In the genomic region with DNA sequence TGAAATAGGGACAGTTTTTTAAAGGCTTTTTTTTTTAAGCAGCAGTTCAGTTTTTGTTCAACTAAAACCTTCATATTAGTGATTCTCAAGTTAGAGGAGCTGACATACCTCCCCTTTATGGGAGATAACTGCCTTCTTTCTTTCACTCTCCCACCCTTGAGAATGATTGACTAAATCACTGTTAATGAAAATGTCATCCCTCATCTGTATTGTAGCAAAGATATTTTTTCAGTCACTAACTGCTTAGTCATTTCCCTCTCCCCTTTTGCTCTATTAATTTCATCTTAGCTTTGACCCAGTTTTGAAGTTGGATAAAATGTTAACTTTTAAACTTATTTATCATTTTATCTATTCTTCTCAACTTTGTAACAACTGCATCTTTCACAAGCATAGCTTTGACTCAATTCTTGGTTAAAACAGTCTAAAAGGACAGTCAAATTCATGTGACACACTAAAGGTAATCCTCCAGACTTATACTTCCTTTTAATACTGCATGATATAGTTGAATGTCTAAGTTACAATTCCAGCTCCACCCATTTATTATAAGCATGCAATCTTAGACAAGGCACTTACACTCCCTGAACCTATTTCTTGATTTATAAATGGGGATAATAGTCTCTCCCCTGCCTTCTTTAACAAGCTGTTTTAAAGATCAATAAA, we compare ENCODE assay signal across 10 cellular contexts. TPM values are rescaled to one million over a fixed set of nuclear protein-coding genes. Genes with fewer than 3 reads are reported as not detected.
A peak's percentile ranks its signal among the peaks of the same experiment; 100 is the strongest.
DNase-seq lines count a peak whose midpoint lies in the region; ATAC-seq and TF ChIP-seq lines count a peak whose summit lies in the region.
"Had no signal": no experiment of that assay in that cellular context is flagged by ENCODE, and none has a peak within 500 bp of the region (broad histone marks: within the 10 kb centered on the region; RNA-seq: fewer than 3 reads in every experiment).

No MANE protein-coding gene starts in this region.

- H3K4me1 Mint-ChIP-seq in stimulated activated effector memory CD8-positive, alpha-beta T cell treated with anti-CD3 and anti-CD28 coated beads, Interleukin-12 subunit alpha, Interleukin-12 subunit beta, amount 100 ng/mL, for 72 hours: peaks cover 55% of the 10 kb centered on the region
- peaks cover 41% of the 10 kb centered on the region for H3K4me1 Mint-ChIP-seq in activated CD4-positive, alpha-beta T cell treated with anti-CD3 and anti-CD28 coated beads, Interleukin-2, amount 10 ng/mL, durations not matched to agents 24 days and 14 days

- no peaks in the 10 kb centered on the region for H3K9me3 Mint-ChIP-seq in stimulated activated effector memory CD8-positive, alpha-beta T cell treated with anti-CD3 and anti-CD28 coated beads, Interleukin-12 subunit alpha, Interleukin-12 subunit beta, amount 100 ng/mL, for 72 hours
- no peaks in the 10 kb centered on the region for H3K9me3 Mint-ChIP-seq in activated CD4-positive, alpha-beta T cell treated with anti-CD3 and anti-CD28 coated beads, Interleukin-2, amount 10 ng/mL, durations not matched to agents 24 days and 14 days

- H3K27ac Mint-ChIP-seq in stimulated activated effector memory CD8-positive, alpha-beta T cell treated with anti-CD3 and anti-CD28 coated beads, Interleukin-12 subunit alpha, Interleukin-12 subunit beta, amount 100 ng/mL, for 72 hours: peak overlapping the region; percentile 69
- H3K27ac Mint-ChIP-seq in activated CD4-positive, alpha-beta T cell treated with anti-CD3 and anti-CD28 coated beads, Interleukin-2, amount 10 ng/mL, durations not matched to agents 24 days and 14 days: no peak overlapping the region

- no peak overlapping the region for H2AFZ ChIP-seq in OCI-LY3 (ENCODE audit: low read depth, low read length)

- H3K79me2 ChIP-seq in OCI-LY3 (ENCODE audit: low read length): peaks cover 89% of the 10 kb centered on the region

- H3K9me3 ChIP-seq in OCI-LY3 (ENCODE audit: insufficient read depth, low read length): no peaks in the 10 kb centered on the region
- no peaks in the 10 kb centered on the region for H3K9me3 ChIP-seq in effector memory CD4-positive, alpha-beta T cell (ENCODE audit: control insufficient read depth, low read length)

- intact Hi-C loops in activated CD4-positive, alpha-beta T cell treated with anti-CD3 and anti-CD28 coated beads, Interleukin-2, amount 10 ng/mL, durations not matched to agents 24 days and 14 days (cut with micrococcal nuclease): loop anchor here (5.0 kb wide), 1 partner anchor 36 kb away; a partner anchor contains a TSS

- H3K27me3 Mint-ChIP-seq in activated CD4-positive, alpha-beta T cell treated with anti-CD3 and anti-CD28 coated beads, Interleukin-2, amount 10 ng/mL, durations not matched to agents 24 days and 14 days: no peaks in the 10 kb centered on the region

- H3K36me3 ChIP-seq in OCI-LY3 (replicated peaks; ENCODE audit: low read depth, low read length): peaks cover 19% of the 10 kb centered on the region
- H3K36me3 ChIP-seq in effector memory CD4-positive, alpha-beta T cell (ENCODE audit: control insufficient read depth, insufficient read depth, low read length): peaks cover 6% of the 10 kb centered on the region

- peaks cover 72% of the 10 kb centered on the region for H4K20me1 ChIP-seq in OCI-LY3 (ENCODE audit: insufficient read depth, low read length)

- peaks cover 37% of the 10 kb centered on the region for H3K4me1 ChIP-seq in OCI-LY3 (ENCODE audit: low read length)
- H3K4me1 ChIP-seq in effector memory CD4-positive, alpha-beta T cell (ENCODE audit: control insufficient read depth, insufficient read depth, low read length, poor library complexity, severe bottlenecking): peaks cover 19% of the 10 kb centered on the region

- peak overlapping the region; percentile 31 for H3K4me3 ChIP-seq in OCI-LY3 (ENCODE audit: low read length)
- no peak overlapping the region for H3K4me3 ChIP-seq in effector memory CD4-positive, alpha-beta T cell (ENCODE audit: insufficient read depth, low read depth, low read length, poor library complexity, severe bottlenecking)

- H3K4me3 Mint-ChIP-seq in stimulated activated effector memory CD8-positive, alpha-beta T cell treated with anti-CD3 and anti-CD28 coated beads, Interleukin-12 subunit alpha, Interleukin-12 subunit beta, amount 100 ng/mL, for 72 hours: peak overlapping the region; percentile 55
- H3K4me3 Mint-ChIP-seq in activated CD4-positive, alpha-beta T cell treated with anti-CD3 and anti-CD28 coated beads, Interleukin-2, amount 10 ng/mL, durations not matched to agents 24 days and 14 days: no peak overlapping the region

- DNase-seq in effector memory CD4-positive, alpha-beta T cell: no peak
- DNase-seq in stimulated activated effector memory CD8-positive, alpha-beta T cell treated with anti-CD3 and anti-CD28 coated beads, Interleukin-12 subunit alpha, Interleukin-12 subunit beta, amount 100 ng/mL, for 72 hours (ENCODE audit: low spot score in 2 of 2): no peak
- DNase-seq in COR-L47 (lab: John Stamatoyannopoulos, UW): no peak
- no peak for DNase-seq in activated effector memory CD4-positive, alpha-beta T cell treated with Interleukin-2 at 50 U/mL for 16 hours
- DNase-seq in activated CD4-positive, alpha-beta T cell treated with anti-CD3 and anti-CD28 coated beads, Interleukin-2, amount 10 ng/mL, durations not matched to agents 24 days and 14 days: no peak
- DNase-seq in H4 (ENCODE audit: low spot score): no peak
- DNase-seq: NCI-H446 treated with DMSO at 0.1 percent for 48 hours, right cardiac atrium had no signal

- TF ChIP-seq CTCF in OCI-LY3 (IDR thresholded peaks at IDR 0.05; ENCODE audit: low read depth, low read length): no peak

- no peak overlapping the region for H3K9ac ChIP-seq in OCI-LY3 (ENCODE audit: low read length)

- peak overlapping the region; percentile 78 for H3K27ac ChIP-seq in OCI-LY3 (ENCODE audit: low read length)
- peak overlapping the region; percentile 27 for H3K27ac ChIP-seq in effector memory CD4-positive, alpha-beta T cell (ENCODE audit: insufficient read depth, low read length, poor library complexity, severe bottlenecking)

- peak overlapping the region; percentile 81 for H3K4me2 ChIP-seq in OCI-LY3 (ENCODE audit: low read length)

- H3K27me3 ChIP-seq in OCI-LY3 (ENCODE audit: low read depth, low read length): no peaks in the 10 kb centered on the region
- no peaks in the 10 kb centered on the region for H3K27me3 ChIP-seq in effector memory CD4-positive, alpha-beta T cell (replicated peaks; ENCODE audit: control insufficient read depth, insufficient read depth, low read length, poor library complexity, severe bottlenecking)

- peaks cover 39% of the 10 kb centered on the region for H3K36me3 Mint-ChIP-seq in stimulated activated effector memory CD8-positive, alpha-beta T cell treated with anti-CD3 and anti-CD28 coated beads, Interleukin-12 subunit alpha, Interleukin-12 subunit beta, amount 100 ng/mL, for 72 hours
- H3K36me3 Mint-ChIP-seq in activated CD4-positive, alpha-beta T cell treated with anti-CD3 and anti-CD28 coated beads, Interleukin-2, amount 10 ng/mL, durations not matched to agents 24 days and 14 days (ENCODE audit: low read depth): peaks cover 23% of the 10 kb centered on the region

- ATAC-seq in GM19468 (IDR thresholded peaks at IDR 0.05; ENCODE audit: extremely low read depth, unreplicated experiment): peak; percentile 17
- peak; percentile 75 for ATAC-seq in stimulated activated effector memory CD8-positive, alpha-beta T cell treated with anti-CD3 and anti-CD28 coated beads, Interleukin-12 subunit alpha, Interleukin-12 subunit beta, amount 100 ng/mL, for 72 hours
- ATAC-seq: right cardiac atrium had no signal

RNA-seq across cellular contexts. Expression of a gene that starts 17.1 kb away (rescaled TPM):
- 241 and 250 TPM in 2 replicates for total RNA-seq in activated CD4-positive, alpha-beta T cell treated with anti-CD3 and anti-CD28 coated beads, Interleukin-2, amount 10 ng/mL, durations not matched to agents 24 days and 14 days
- total RNA-seq in H4 (2014; rRNA removed; shearing (Covaris generic)): 97.8 and 101 TPM in 2 replicates

RNA-seq across cellular contexts. Expression of a gene that starts 17.8 kb away (rescaled TPM):
- 13.8 and 16.6 TPM in 2 replicates for total RNA-seq in activated CD4-positive, alpha-beta T cell treated with anti-CD3 and anti-CD28 coated beads, Interleukin-2, amount 10 ng/mL, durations not matched to agents 24 days and 14 days
- total RNA-seq in H4 (2014; rRNA removed; shearing (Covaris generic)): 13.7 and 16.0 TPM in 2 replicates

RNA-seq across cellular contexts. Expression of a gene that starts 37.7 kb away (rescaled TPM):
- 70.7 and 76.7 TPM in 2 replicates for total RNA-seq in activated CD4-positive, alpha-beta T cell treated with anti-CD3 and anti-CD28 coated beads, Interleukin-2, amount 10 ng/mL, durations not matched to agents 24 days and 14 days
- total RNA-seq in H4 (2014; rRNA removed; shearing (Covaris generic)): 31.9 and 42.8 TPM in 2 replicates
